In genomic region chr5:126694403-126694802, GRCh38 we compare ENCODE assay signal across 12 cellular contexts.
"Had no signal": no experiment of that assay in that cellular context is flagged by ENCODE, and none has a peak within 500 bp of the region (broad histone marks: within the 10 kb centered on the region; RNA-seq: fewer than 3 reads in every experiment).

No MANE protein-coding gene starts in this region.

- H3K36me3 Mint-ChIP-seq: activated naive CD4-positive, alpha-beta T cell treated with anti-CD3 and anti-CD28 coated beads, Interleukin-2, amount 10 ng/mL, durations not matched to agents 7 days and 5 days; memory B cell had no signal

- H3K27ac ChIP-seq: heart left ventricle, left lung, tibial artery had no signal

- H3K27me3 Mint-ChIP-seq: memory B cell had no signal

- H3K4me1 ChIP-seq: heart left ventricle, left lung, tibial artery had no signal

- H3K4me3 Mint-ChIP-seq: activated naive CD4-positive, alpha-beta T cell treated with anti-CD3 and anti-CD28 coated beads, Interleukin-2, amount 10 ng/mL, durations not matched to agents 7 days and 5 days; memory B cell; nephron progenitor cell had no signal

- H3K4me3 ChIP-seq: heart left ventricle, left lung, tibial artery had no signal

- H3K36me3 ChIP-seq: heart left ventricle, left lung, tibial artery had no signal

- H3K4me1 Mint-ChIP-seq: activated naive CD4-positive, alpha-beta T cell treated with anti-CD3 and anti-CD28 coated beads, Interleukin-2, amount 10 ng/mL, durations not matched to agents 7 days and 5 days; memory B cell had no signal

- H3K27me3 ChIP-seq: heart left ventricle, left lung, tibial artery had no signal

- H3K9me3 ChIP-seq: heart left ventricle, left lung, tibial artery had no signal

- DNase-seq: activated naive CD4-positive, alpha-beta T cell treated with anti-CD3 and anti-CD28 coated beads, Interleukin-2, amount 10 ng/mL, durations not matched to agents 7 days and 5 days; amygdala; dermis blood vessel endothelial cell; foreskin melanocyte; heart left ventricle; islet precursor cell; left lung; nephron progenitor cell; stimulated activated CD4-positive, alpha-beta T cell treated with anti-CD3 and anti-CD28 coated beads, Interleukin-4, amount 100 ng/mL, for 4 hours; tibial artery had no signal

- H3K27ac Mint-ChIP-seq: activated naive CD4-positive, alpha-beta T cell treated with anti-CD3 and anti-CD28 coated beads, Interleukin-2, amount 10 ng/mL, durations not matched to agents 7 days and 5 days; activated T-helper 2 cell treated with anti-CD3 and anti-CD28 coated beads, Interferon-gamma antibody, Interleukin-2, Interleukin-4, amounts not matched to agents 10 μg/mL and 5 μg/mL and 100 μg/mL, durations not matched to agents 14 hours and 24 hours and 36 hours; memory B cell; nephron progenitor cell had no signal

- H3K9me3 Mint-ChIP-seq: activated naive CD4-positive, alpha-beta T cell treated with anti-CD3 and anti-CD28 coated beads, Interleukin-2, amount 10 ng/mL, durations not matched to agents 7 days and 5 days; activated T-helper 2 cell treated with anti-CD3 and anti-CD28 coated beads, Interferon-gamma antibody, Interleukin-2, Interleukin-4, amounts not matched to agents 10 μg/mL and 5 μg/mL and 100 μg/mL, durations not matched to agents 14 hours and 24 hours and 36 hours; memory B cell; nephron progenitor cell had no signal
